In genomic region chr4:6943012-6943869, GRCh38 we compare ENCODE assay signal across 10 cellular contexts. TPM values are rescaled to one million over a fixed set of nuclear protein-coding genes. Genes with fewer than 3 reads are reported as not detected.
DNase-seq lines count a peak whose midpoint lies in the region; ATAC-seq and TF ChIP-seq lines count a peak whose summit lies in the region.
"Had no signal": no experiment of that assay in that cellular context is flagged by ENCODE, and none has a peak within 500 bp of the region (broad histone marks: within the 10 kb centered on the region; RNA-seq: fewer than 3 reads in every experiment).

No MANE protein-coding gene starts in this region.

- H2AFZ ChIP-seq in ACC112 (ENCODE audit: low read length, unreplicated experiment) = no peak overlapping the region

- H3K27me3 ChIP-seq in ACC112 (ENCODE audit: insufficient read depth, low read length) = no peaks in the 10 kb centered on the region
- no peaks in the 10 kb centered on the region for H3K27me3 ChIP-seq in HUES64 (ENCODE audit: insufficient read depth, low read length)

- H3K4me1 ChIP-seq in ACC112 (ENCODE audit: control insufficient read depth, insufficient read depth, low read length, unreplicated experiment) (peaks cover 17% of the 10 kb centered on the region), HUES64 (ENCODE audit: insufficient read depth, low read length) (peaks cover 59% of the 10 kb centered on the region)

- H3K27ac Mint-ChIP-seq in chondrocyte (ENCODE audit: unreplicated experiment) = peak overlapping the region; percentile 88
- peak overlapping the region in 5 of 6 donors; percentile 49 to 82 (median 74) for H3K27ac Mint-ChIP-seq in naive B cell

- no peak for TF ChIP-seq CTCF in chondrocyte (IDR thresholded peaks at IDR 0.05)

- H3K36me3 ChIP-seq in ACC112 (ENCODE audit: insufficient read depth, low read length) = no peaks in the 10 kb centered on the region
- H3K36me3 ChIP-seq in HUES64 (ENCODE audit: insufficient read depth, low read length) = no peaks in the 10 kb centered on the region

- 57% methylated on average over 19 of the region's 19 CpGs for WGBS in HUES64

- H3K9ac ChIP-seq in HUES64 (ENCODE audit: low read depth, low read length) = 0 out of 2 replicates have a peak overlapping the region, but pooled peaks have one; percentile 3

- H3K4me1 Mint-ChIP-seq in chondrocyte (ENCODE audit: low read depth) (peaks cover 46% of the 10 kb centered on the region), naive B cell (peaks cover 56 to 76% (median 58%) of the 10 kb centered on the region in 3 donors)

- peaks cover 6% of the 10 kb centered on the region for H3K79me2 ChIP-seq in ACC112 (ENCODE audit: control insufficient read depth, insufficient read depth, low read length, unreplicated experiment)

- H3K4me3 ChIP-seq in ACC112 (ENCODE audit: low read depth, low read length) (no peak overlapping the region), HUES64 (ENCODE audit: low read length) (no peak overlapping the region)

- ATAC-seq in naive B cell (ENCODE audit: low read depth in 2 of 2) (no peak), GM19324 (IDR thresholded peaks at IDR 0.05; ENCODE audit: low FRiP score, unreplicated experiment) (no peak), HG03469 (IDR thresholded peaks at IDR 0.05; ENCODE audit: unreplicated experiment) (no peak)

- H3K4me3 Mint-ChIP-seq in chondrocyte (ENCODE audit: unreplicated experiment) (no peak overlapping the region), naive B cell (peak overlapping the region in 7 of 8 donors; percentile 15 to 78 (median 66))

- no peaks in the 10 kb centered on the region for H3K9me3 Mint-ChIP-seq in chondrocyte (ENCODE audit: low read depth)
- H3K9me3 Mint-ChIP-seq in naive B cell = no peaks in the 10 kb centered on the region

- no peak for DNase-seq in chondrocyte (ENCODE audit: low spot score)
- DNase-seq in naive B cell = no peak
- DNase-seq in COLO829 (ENCODE audit: low spot score) = no peak
- no peak for DNase-seq in NCI-H1105 treated with DMSO at 0.1 percent for 48 hours (lab: John Stamatoyannopoulos, UW)
- DNase-seq: NCI-H526, WERI-Rb-1 had no signal

- H3K27ac ChIP-seq in ACC112 (ENCODE audit: low read depth, low read length) = peak overlapping the region; percentile 83
- H3K27ac ChIP-seq in HUES64 (ENCODE audit: low read depth, low read length) = peak overlapping the region; percentile 1
- H3K27ac ChIP-seq: WERI-Rb-1 had no signal

- H3K27me3 Mint-ChIP-seq in chondrocyte (ENCODE audit: low read depth) (no peaks in the 10 kb centered on the region), naive B cell (no peaks in the 10 kb centered on the region)

- H3K9me3 ChIP-seq in HUES64 (ENCODE audit: insufficient read depth, low read depth, low read length) = no peaks in the 10 kb centered on the region

- no peaks in the 10 kb centered on the region for H3K36me3 Mint-ChIP-seq in chondrocyte (ENCODE audit: low read depth)
- H3K36me3 Mint-ChIP-seq in naive B cell = peaks cover 0 to 4% of the 10 kb centered on the region in 2 donors

RNA-seq across cellular contexts. Expression of gene TBC1D14, which starts 33.6 kb away (rescaled TPM):
- 36.1 TPM for polyA plus RNA-seq in HUES64 (2013, experiment 1 of 2)
- polyA plus RNA-seq in HUES64 (2013, experiment 2 of 2) = 36.4 TPM
- 24.2 to 29.1 TPM (median 25.2 TPM) in 3 replicates for total RNA-seq in chondrocyte
- polyA plus RNA-seq in naive B cell (ENCODE audit: low read depth in 6 of 6) = 10 to 100 TPM; 27.3 to 42.4 (median 33.8) TPM
